26 cellular contexts compared by ENCODE assay signal in the genomic region with DNA sequence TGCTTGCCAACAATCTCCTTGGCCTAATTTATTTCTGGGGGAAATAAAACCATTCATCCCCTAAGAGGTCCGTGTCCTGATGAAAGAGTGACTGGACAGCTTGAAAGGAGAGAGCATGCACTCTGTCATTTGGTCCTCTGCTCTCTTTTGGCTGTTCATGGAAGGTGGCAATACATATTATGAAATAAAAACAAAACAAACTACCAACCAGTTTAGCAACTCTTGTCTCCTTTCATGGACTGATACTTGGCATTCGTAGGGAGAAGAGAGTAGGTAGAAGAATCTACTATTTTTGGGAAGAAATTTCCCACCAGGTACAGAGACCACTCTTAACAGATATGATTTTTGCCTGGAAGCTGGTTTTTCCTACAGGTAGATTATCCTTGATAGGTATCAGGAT. TPM values are rescaled to one million over a fixed set of nuclear protein-coding genes. Genes with fewer than 3 reads are reported as not detected.
DNase-seq lines count a peak whose midpoint lies in the region; ATAC-seq, FAIRE-seq and TF ChIP-seq lines count a peak whose summit lies in the region.
"Had no signal": no experiment of that assay in that cellular context is flagged by ENCODE, and none has a peak within 500 bp of the region (broad histone marks: within the 10 kb centered on the region; RNA-seq: fewer than 3 reads in every experiment).

No MANE protein-coding gene starts in this region.

- H3K9me3 Mint-ChIP-seq in nephron (no peaks in the 10 kb centered on the region), T-cell (no peaks in the 10 kb centered on the region)
- no peaks in the 10 kb centered on the region for H3K9me3 Mint-ChIP-seq in effector memory CD8-positive, alpha-beta T cell

- no peak overlapping the region; the same call in 1 of the 2 replicates for H3K9ac ChIP-seq in HepG2 (ENCODE audit: insufficient read depth, low read depth, low read length)
- H3K9ac ChIP-seq: BLaER1 had no signal

- DNase-seq in HepG2 (ENCODE audit: low spot score), result no peak
- DNase-seq in right lobe of liver, result no peak
- no peak for DNase-seq in heart right ventricle
- no peak for DNase-seq in ureter (ENCODE audit: low spot score)
- DNase-seq in effector memory CD8-positive, alpha-beta T cell, result no peak
- DNase-seq in T-cell, result no peak
- DNase-seq: activated CD4-positive, alpha-beta T cell treated with anti-CD3 and anti-CD28 coated beads, Interleukin-2, amount 50 U/mL, for 1 hour; activated CD8-positive, alpha-beta memory T cell treated with anti-CD3 and anti-CD28 coated beads, Interleukin-2, amount 50 U/mL, for 48 hours; activated gamma-delta T cell; brain microvascular endothelial cell; hippocampal formation; psoas muscle; SIG-M5; stimulated activated naive CD4-positive, alpha-beta T cell; T-helper 1 cell had no signal

- peak overlapping the region in 2 of 3 experiments; percentile 75 to 92 for H3K27ac Mint-ChIP-seq in nephron
- H3K27ac Mint-ChIP-seq in effector memory CD8-positive, alpha-beta T cell, result no peak overlapping the region
- no peak overlapping the region for H3K27ac Mint-ChIP-seq in T-cell

- BruUV-seq in HepG2 (replicated peaks; lab: Mats Ljungman, UMichigan), result no TSS peak

- TF ChIP-seq RAD21 in HepG2 (CRISPR knock-in tag; IDR thresholded peaks at IDR 0.05), result no peak

- TF ChIP-seq EP300 in HepG2 (IDR thresholded peaks at IDR 0.05; ENCODE audit: low read depth in 2 of 2, low read length in 2 of 2) (no peak), HepG2 (CRISPR knock-in tag; IDR thresholded peaks at IDR 0.05; ENCODE audit: borderline replicate concordance) (no peak)

- POLR2A ChIA-PET in HepG2 (lab: Yijun Ruan, JAX), result interaction anchor here (1.0 to 3.1 kb wide), 7 partner anchors 9 to 208 kb away, joined by 4 to 25 read pairs (median 6); a partner anchor contains a TSS
- POLR2A ChIA-PET in T-cell (lab: Charles Lee), result no interaction called here

- no peak overlapping the region for H2AFZ ChIP-seq in HepG2 (ENCODE audit: low read length)

- H3K4me2 ChIP-seq in HepG2 (ENCODE audit: low read depth, low read length), result peak overlapping the region; percentile 85
- H3K4me2 ChIP-seq: BLaER1 had no signal

- WGBS in HepG2 (ENCODE audit: low lambda C conversion rate), result 19% methylated on average over 2 of the region's 2 CpGs
- WGBS in right lobe of liver (ENCODE audit: insufficient coverage, low coverage, low lambda C conversion rate, missing lambda C conversion rate), result 28% methylated on average over 2 of the region's 2 CpGs
- WGBS in esophagus, 2 donors, result 40 to 41% methylated on average over 2 of the region's 2 CpGs
- 79 to 83% methylated on average over 2 of the region's 2 CpGs for WGBS in heart right ventricle, 2 donors

- H3K27me3 ChIP-seq in HepG2 (ENCODE audit: control insufficient read depth in 1 of 2, insufficient read depth in 2 of 2, low read length in 2 of 2), result no peaks in the 10 kb centered on the region; a peak in 1 of 5 replicates
- no peaks in the 10 kb centered on the region for H3K27me3 ChIP-seq in right lobe of liver
- no peaks in the 10 kb centered on the region for H3K27me3 ChIP-seq in esophagus (ENCODE audit: control insufficient read depth in 1 of 2, insufficient read depth in 2 of 2, low read length in 2 of 2)
- peaks cover 0 to 20% (median 5%) of the 10 kb centered on the region in 7 donors for H3K27me3 ChIP-seq in heart right ventricle
- H3K27me3 ChIP-seq: BLaER1, brain microvascular endothelial cell had no signal

- no peaks in the 10 kb centered on the region for H3K79me2 ChIP-seq in HepG2 (ENCODE audit: insufficient read depth, low read length)

- H3K4me1 Mint-ChIP-seq in nephron (peaks cover 15% of the 10 kb centered on the region), T-cell (no peaks in the 10 kb centered on the region)
- no peaks in the 10 kb centered on the region for H3K4me1 Mint-ChIP-seq in effector memory CD8-positive, alpha-beta T cell (ENCODE audit: low read depth in 2 of 2)

- intact Hi-C loops in HepG2 (cut with micrococcal nuclease; ENCODE audit: unreplicated experiment), result loop anchor here (2.0 kb wide), 1 partner anchor 17 kb away; a partner anchor contains a TSS
- intact Hi-C loops in right lobe of liver (cut with DNase I), result no loop called here
- intact Hi-C loops in heart right ventricle (cut with DNase I), result no loop called here

- FAIRE-seq in HepG2 (lab: Jason Lieb, UNC), result no peak
- FAIRE-seq: G401.6 had no signal

- peaks cover 41% of the 10 kb centered on the region for H3K27me3 Mint-ChIP-seq in nephron (ENCODE audit: low read depth)
- H3K27me3 Mint-ChIP-seq in effector memory CD8-positive, alpha-beta T cell, result peaks cover 47 to 57% of the 10 kb centered on the region in 2 donors
- H3K27me3 Mint-ChIP-seq in T-cell, result peaks cover 23 to 38% of the 10 kb centered on the region in 2 donors

- peak overlapping the region in 1 of 3 experiments; percentile 79 for H3K4me3 Mint-ChIP-seq in nephron
- H3K4me3 Mint-ChIP-seq in effector memory CD8-positive, alpha-beta T cell, result no peak overlapping the region
- no peak overlapping the region for H3K4me3 Mint-ChIP-seq in T-cell

- no peaks in the 10 kb centered on the region for H4K20me1 ChIP-seq in HepG2 (ENCODE audit: insufficient read depth, low read length)
- H4K20me1 ChIP-seq: BLaER1 had no signal

- H3K36me3 ChIP-seq in HepG2 (replicated peaks in 1 of 2; ENCODE audit: control insufficient read depth in 1 of 2, insufficient read depth in 2 of 2, low read length in 2 of 2) (no peaks in the 10 kb centered on the region), right lobe of liver (no peaks in the 10 kb centered on the region), esophagus (ENCODE audit: control insufficient read depth in 2 of 2, insufficient read depth in 2 of 2, low read length in 1 of 2) (no peaks in the 10 kb centered on the region), heart right ventricle (no peaks in the 10 kb centered on the region)
- H3K36me3 ChIP-seq: BLaER1, brain microvascular endothelial cell, tibial nerve had no signal

- no peak for ATAC-seq in HepG2
- no peak for ATAC-seq in right lobe of liver
- no peak for ATAC-seq in heart right ventricle
- no peak for ATAC-seq in effector memory CD8-positive, alpha-beta T cell (replicated peaks)
- ATAC-seq in T-cell (replicated peaks in 1 of 4), result no peak

- H3K9me3 ChIP-seq in HepG2 (ENCODE audit: low read length), result no peaks in the 10 kb centered on the region
- no peaks in the 10 kb centered on the region for H3K9me3 ChIP-seq in right lobe of liver
- no peaks in the 10 kb centered on the region for H3K9me3 ChIP-seq in esophagus (ENCODE audit: control insufficient read depth in 2 of 2, insufficient read depth in 1 of 2, low read depth in 1 of 2, low read length in 1 of 2)
- H3K9me3 ChIP-seq in heart right ventricle, result no peaks in the 10 kb centered on the region
- H3K9me3 ChIP-seq: BLaER1, psoas muscle, tibial nerve had no signal

- no peak for TF ChIP-seq CTCF in HepG2 (CRISPR knock-in tag; IDR thresholded peaks at IDR 0.05)
- no peak for TF ChIP-seq CTCF in right lobe of liver (IDR thresholded peaks at IDR 0.05)
- TF ChIP-seq CTCF in nephron (IDR thresholded peaks at IDR 0.05; ENCODE audit: unreplicated experiment in 3 of 3), result no peak
- no peak for TF ChIP-seq CTCF in heart right ventricle (IDR thresholded peaks at IDR 0.05)

- TF ChIP-seq POLR2A in HepG2 (IDR thresholded peaks at IDR 0.05; ENCODE audit: insufficient read depth in 1 of 2, low read depth in 2 of 2, low read length in 2 of 2) (no peak), right lobe of liver (IDR thresholded peaks at IDR 0.05) (no peak)

- in situ Hi-C loops in HepG2 (cut with HindIII; ENCODE audit: extremely low pct_ligation_motif_present, low pct_unique_long_range_greater_than_20kb), result no loop called here

- no peak overlapping the region for H3K27ac ChIP-seq in HepG2 (ENCODE audit: extremely low read length, insufficient read depth, low read length)
- no peak overlapping the region for H3K27ac ChIP-seq in right lobe of liver
- peak overlapping the region; percentile 94 to 98 for H3K27ac ChIP-seq in esophagus (ENCODE audit: low read depth in 2 of 2, low read length in 1 of 2)
- H3K27ac ChIP-seq in heart right ventricle, result no peak overlapping the region
- H3K27ac ChIP-seq: BLaER1, brain microvascular endothelial cell, coronary artery, HL-60, psoas muscle, tibial nerve had no signal

- peak overlapping the region in 2 of 3 experiments; percentile 54 to 55; a peak in 1 of 6 replicates for H3K4me3 ChIP-seq in HepG2 (replicated peaks in 1 of 3; ENCODE audit: insufficient read depth in 1 of 3, low read depth in 2 of 3, low read length in 3 of 3)
- no peak overlapping the region for H3K4me3 ChIP-seq in right lobe of liver
- H3K4me3 ChIP-seq in esophagus (ENCODE audit: low read depth in 1 of 2, low read length in 2 of 2), result peak overlapping the region in 1 of 2 donors; percentile 20
- no peak overlapping the region for H3K4me3 ChIP-seq in heart right ventricle
- H3K4me3 ChIP-seq: BLaER1, coronary artery, psoas muscle, tibial nerve had no signal

- H3K4me1 ChIP-seq in HepG2 (ENCODE audit: insufficient read depth, low read length) (peaks cover 68% of the 10 kb centered on the region), right lobe of liver (peaks cover 0 to 19% (median 4%) of the 10 kb centered on the region in 4 donors), esophagus (ENCODE audit: control insufficient read depth in 2 of 2, insufficient read depth in 2 of 2, low read length in 1 of 2) (no peaks in the 10 kb centered on the region), heart right ventricle (peaks cover 0 to 19% (median 0%) of the 10 kb centered on the region in 9 donors)
- H3K4me1 ChIP-seq: BLaER1, psoas muscle, tibial nerve had no signal

- CTCF ChIA-PET in HepG2 (lab: Yijun Ruan, JAX; ENCODE audit: low intra/inter-chr PET ratio, low total read pairs), result no interaction called here
- CTCF ChIA-PET in T-cell (lab: Charles Lee), result interaction anchor here (0.5 to 0.7 kb wide), 4 partner anchors 36 to 679 kb away, joined by 3 to 4 read pairs (median 3); no protein-coding TSS in a partner anchor

- H3K36me3 Mint-ChIP-seq in nephron (ENCODE audit: low read depth), result no peaks in the 10 kb centered on the region
- H3K36me3 Mint-ChIP-seq in effector memory CD8-positive, alpha-beta T cell (ENCODE audit: insufficient read depth), result no peaks in the 10 kb centered on the region
- H3K36me3 Mint-ChIP-seq in T-cell, result no peaks in the 10 kb centered on the region

RNA-seq across cellular contexts. Expression of a gene that starts 0.7 kb away (rescaled TPM):
- total RNA-seq in HepG2 (2016; rRNA removed; fragmentation: Illumina TruSeq; extraction: Trizol) (0.95 and 1.1 TPM in 2 replicates), right lobe of liver (under 1 TPM; 0.27 to 0.68 (median 0.37) TPM), heart right ventricle (1 to 10 TPM in 1 of 10 donors, under 1 TPM in 9; 0.36 to 1.5 (median 0.65) TPM), ureter (45.7 TPM), T-cell (under 1 TPM; 0.08 to 0.29 (median 0.14) TPM)
- total RNA-seq in HepG2 (2016; cell fraction: cytosol; rRNA removed; fragmentation: Illumina TruSeq; extraction: Trizol; ENCODE audit: low read depth), result 0.18 and 0.20 TPM in 2 replicates
- 0.80 and 0.89 TPM in 2 replicates for total RNA-seq in HepG2 (2016; cell fraction: insoluble cytoplasmic fraction; rRNA removed; fragmentation: Illumina TruSeq; extraction: Trizol)
- 0.56 and 0.65 TPM in 2 replicates for total RNA-seq in HepG2 (2016; cell fraction: membrane; rRNA removed; fragmentation: Illumina TruSeq; extraction: Trizol)
- 1.0 and 1.1 TPM in 2 replicates for total RNA-seq in HepG2 (2016; cell fraction: nucleus; rRNA removed; fragmentation: Illumina TruSeq; extraction: Trizol)
- polyA plus RNA-seq in HepG2 (2011; rRNA removed) (0.51 and 0.77 TPM in 2 replicates), esophagus (10 to 100 TPM; 72.9 to 85.8 TPM), heart right ventricle (under 1 TPM; 0.07 to 0.16 TPM)
- polyA plus RNA-seq in HepG2 (2011; cell fraction: cytosol; rRNA removed), result 0.20 and 0.29 TPM in 2 replicates
- polyA plus RNA-seq in HepG2 (2011; cell fraction: nucleus; rRNA removed), result 1.0 and 1.2 TPM in 2 replicates
- 0.36 and 0.48 TPM in 2 replicates for polyA plus RNA-seq in HepG2 (2012)
- polyA plus RNA-seq in HepG2 (2016; cell fraction: cytosol; fragmentation: Illumina TruSeq; extraction: Trizol; ENCODE audit: low read depth), result 0.09 and 0.16 TPM in 2 replicates
- 1.4 and 1.6 TPM in 2 replicates for polyA plus RNA-seq in HepG2 (2016; cell fraction: insoluble cytoplasmic fraction; fragmentation: Illumina TruSeq; extraction: Trizol; ENCODE audit: low read depth)
- 0.35 and 0.52 TPM in 2 replicates for polyA plus RNA-seq in HepG2 (2016; cell fraction: membrane; fragmentation: Illumina TruSeq; extraction: Trizol; ENCODE audit: low read depth)
- polyA plus RNA-seq in HepG2 (2016; cell fraction: nucleus; fragmentation: Illumina TruSeq; extraction: Trizol; ENCODE audit: insufficient read depth, low read depth), result 1.4 and 1.9 TPM in 2 replicates
- 0.80 TPM in 2 replicates for polyA minus RNA-seq in HepG2 (2011; rRNA and poly(A)+ RNA removed; ENCODE audit: low replicate concordance)
- 0.44 and 0.69 TPM in 2 replicates for polyA minus RNA-seq in HepG2 (2011; cell fraction: cytosol; rRNA and poly(A)+ RNA removed)
- 1.5 and 2.6 TPM in 2 replicates for polyA minus RNA-seq in HepG2 (2011; cell fraction: nucleus; rRNA and poly(A)+ RNA removed)
- total RNA-seq: fibroblast of villous mesenchyme, OCI-LY7, skeletal muscle tissue had no signal
- polyA plus RNA-seq: neural cell had no signal

RNA-seq across cellular contexts. Expression of a gene that starts 17.7 kb away (rescaled TPM):
- total RNA-seq in HepG2 (2016; rRNA removed; fragmentation: Illumina TruSeq; extraction: Trizol) (9.1 and 14.1 TPM in 2 replicates), right lobe of liver (1 to 10 TPM; 3.0 to 4.8 (median 3.5) TPM), heart right ventricle (1 to 10 TPM; 4.1 to 9.1 (median 5.9) TPM), ureter (9.8 TPM), T-cell (10 to 100 TPM in 2 of 5 donors, 1 to 10 TPM in 3; 7.8 to 13.5 (median 8.7) TPM)
- total RNA-seq in HepG2 (2016; cell fraction: cytosol; rRNA removed; fragmentation: Illumina TruSeq; extraction: Trizol; ENCODE audit: low read depth), result 0.91 and 1.1 TPM in 2 replicates
- 9.1 and 13.9 TPM in 2 replicates for total RNA-seq in HepG2 (2016; cell fraction: insoluble cytoplasmic fraction; rRNA removed; fragmentation: Illumina TruSeq; extraction: Trizol)
- total RNA-seq in HepG2 (2016; cell fraction: membrane; rRNA removed; fragmentation: Illumina TruSeq; extraction: Trizol), result 5.3 and 5.7 TPM in 2 replicates
- 14.7 and 16.3 TPM in 2 replicates for total RNA-seq in HepG2 (2016; cell fraction: nucleus; rRNA removed; fragmentation: Illumina TruSeq; extraction: Trizol)
- polyA plus RNA-seq in HepG2 (2011; rRNA removed) (2.5 and 3.4 TPM in 2 replicates), esophagus (10 to 100 TPM; 13.9 to 39.4 TPM), heart right ventricle (1 to 10 TPM; 2.6 to 3.7 TPM)
- 1.1 and 1.7 TPM in 2 replicates for polyA plus RNA-seq in HepG2 (2011; cell fraction: cytosol; rRNA removed)
- 4.1 and 4.8 TPM in 2 replicates for polyA plus RNA-seq in HepG2 (2011; cell fraction: nucleus; rRNA removed)
- 3.9 and 4.9 TPM in 2 replicates for polyA plus RNA-seq in HepG2 (2012)
- 0.36 and 0.38 TPM in 2 replicates for polyA plus RNA-seq in HepG2 (2016; cell fraction: cytosol; fragmentation: Illumina TruSeq; extraction: Trizol; ENCODE audit: low read depth)
- 9.5 and 10.5 TPM in 2 replicates for polyA plus RNA-seq in HepG2 (2016; cell fraction: insoluble cytoplasmic fraction; fragmentation: Illumina TruSeq; extraction: Trizol; ENCODE audit: low read depth)
- 2.4 and 2.5 TPM in 2 replicates for polyA plus RNA-seq in HepG2 (2016; cell fraction: membrane; fragmentation: Illumina TruSeq; extraction: Trizol; ENCODE audit: low read depth)
- polyA plus RNA-seq in HepG2 (2016; cell fraction: nucleus; fragmentation: Illumina TruSeq; extraction: Trizol; ENCODE audit: insufficient read depth, low read depth), result 15.7 and 15.8 TPM in 2 replicates
- 2.4 and 7.1 TPM in 2 replicates for polyA minus RNA-seq in HepG2 (2011; rRNA and poly(A)+ RNA removed; ENCODE audit: low replicate concordance)
- 3.2 and 3.8 TPM in 2 replicates for polyA minus RNA-seq in HepG2 (2011; cell fraction: cytosol; rRNA and poly(A)+ RNA removed)
- polyA minus RNA-seq in HepG2 (2011; cell fraction: nucleus; rRNA and poly(A)+ RNA removed), result 16.9 and 21.2 TPM in 2 replicates

RNA-seq across cellular contexts. Expression of a gene that starts 19.8 kb away (rescaled TPM):
- total RNA-seq in HepG2 (2016; rRNA removed; fragmentation: Illumina TruSeq; extraction: Trizol), result 9.4 and 10.6 TPM in 2 replicates
- total RNA-seq in HepG2 (2016; cell fraction: cytosol; rRNA removed; fragmentation: Illumina TruSeq; extraction: Trizol; ENCODE audit: low read depth), result 0.62 and 0.71 TPM in 2 replicates
- total RNA-seq in HepG2 (2016; cell fraction: insoluble cytoplasmic fraction; rRNA removed; fragmentation: Illumina TruSeq; extraction: Trizol), result 10.2 and 10.9 TPM in 2 replicates
- total RNA-seq in HepG2 (2016; cell fraction: membrane; rRNA removed; fragmentation: Illumina TruSeq; extraction: Trizol), result 2.7 and 2.9 TPM in 2 replicates
- total RNA-seq in HepG2 (2016; cell fraction: nucleus; rRNA removed; fragmentation: Illumina TruSeq; extraction: Trizol), result 12.6 and 18.6 TPM in 2 replicates
- polyA plus RNA-seq in HepG2 (2011; rRNA removed), result 3.9 and 4.6 TPM in 2 replicates
- 1.8 and 2.7 TPM in 2 replicates for polyA plus RNA-seq in HepG2 (2011; cell fraction: cytosol; rRNA removed)
- polyA plus RNA-seq in HepG2 (2011; cell fraction: nucleus; rRNA removed), result 8.6 and 10.6 TPM in 2 replicates
- polyA plus RNA-seq in HepG2 (2012), result 3.6 and 4.1 TPM in 2 replicates
- polyA plus RNA-seq in HepG2 (2016; cell fraction: cytosol; fragmentation: Illumina TruSeq; extraction: Trizol; ENCODE audit: low read depth), result 0.22 and 0.25 TPM in 2 replicates
- polyA plus RNA-seq in HepG2 (2016; cell fraction: insoluble cytoplasmic fraction; fragmentation: Illumina TruSeq; extraction: Trizol; ENCODE audit: low read depth), result 5.0 TPM in 2 replicates
- 0.60 and 0.72 TPM in 2 replicates for polyA plus RNA-seq in HepG2 (2016; cell fraction: membrane; fragmentation: Illumina TruSeq; extraction: Trizol; ENCODE audit: low read depth)
- polyA plus RNA-seq in HepG2 (2016; cell fraction: nucleus; fragmentation: Illumina TruSeq; extraction: Trizol; ENCODE audit: insufficient read depth, low read depth), result 16.4 and 17.0 TPM in 2 replicates
- polyA minus RNA-seq in HepG2 (2011; rRNA and poly(A)+ RNA removed; ENCODE audit: low replicate concordance), result 5.5 and 25.8 TPM in 2 replicates
- polyA minus RNA-seq in HepG2 (2011; cell fraction: cytosol; rRNA and poly(A)+ RNA removed), result 2.8 and 3.1 TPM in 2 replicates
- 11.5 and 15.7 TPM in 2 replicates for polyA minus RNA-seq in HepG2 (2011; cell fraction: nucleus; rRNA and poly(A)+ RNA removed)
- 1 to 10 TPM; 2.9 to 6.1 (median 5.1) TPM for total RNA-seq in right lobe of liver
- 1 to 10 TPM; 4.7 to 8.3 TPM for polyA plus RNA-seq in esophagus
- 100 to 1,000 TPM in 5 of 10 donors, 10 to 100 TPM in 5; 45.3 to 161 (median 89.5) TPM for total RNA-seq in heart right ventricle
- 10 to 100 TPM in 1 of 2 donors, 1 to 10 TPM in 1; 5.2 to 41.4 TPM for polyA plus RNA-seq in heart right ventricle
- total RNA-seq in ureter, result 27.0 TPM
- 1 to 10 TPM; 1.6 to 4.7 (median 3.2) TPM for total RNA-seq in T-cell

RNA-seq across cellular contexts. Expression of a gene that starts 55.4 kb away (rescaled TPM):
- total RNA-seq in HepG2 (2016; rRNA removed; fragmentation: Illumina TruSeq; extraction: Trizol) (115 and 155 TPM in 2 replicates), right lobe of liver (100 to 1,000 TPM; 156 to 328 (median 226) TPM), heart right ventricle (1 to 10 TPM in 1 of 10 donors, under 1 TPM in 2, not detected in 7; 0.49 to 1.7 (median 0.57) TPM), ureter (0.34 TPM), T-cell (1 to 10 TPM in 2 of 5 donors, under 1 TPM in 2, not detected in 1; 0.66 to 4.8 (median 1.0) TPM)
- 32.6 and 35.5 TPM in 2 replicates for total RNA-seq in HepG2 (2016; cell fraction: cytosol; rRNA removed; fragmentation: Illumina TruSeq; extraction: Trizol; ENCODE audit: low read depth)
- total RNA-seq in HepG2 (2016; cell fraction: insoluble cytoplasmic fraction; rRNA removed; fragmentation: Illumina TruSeq; extraction: Trizol), result 103 and 158 TPM in 2 replicates
- 54.7 and 56.1 TPM in 2 replicates for total RNA-seq in HepG2 (2016; cell fraction: membrane; rRNA removed; fragmentation: Illumina TruSeq; extraction: Trizol)
- total RNA-seq in HepG2 (2016; cell fraction: nucleus; rRNA removed; fragmentation: Illumina TruSeq; extraction: Trizol), result 137 and 149 TPM in 2 replicates
- polyA plus RNA-seq in HepG2 (2011; rRNA removed) (266 and 267 TPM in 2 replicates), esophagus (under 1 TPM in 1 of 2 donors, not detected in 1; 0.08 TPM), heart right ventricle (under 1 TPM in 1 of 2 donors, not detected in 1; 0.06 TPM)
- polyA plus RNA-seq in HepG2 (2011; cell fraction: cytosol; rRNA removed), result 125 and 190 TPM in 2 replicates
- polyA plus RNA-seq in HepG2 (2011; cell fraction: nucleus; rRNA removed), result 342 and 476 TPM in 2 replicates
- polyA plus RNA-seq in HepG2 (2012), result 127 and 145 TPM in 2 replicates
- 28.4 and 30.6 TPM in 2 replicates for polyA plus RNA-seq in HepG2 (2016; cell fraction: cytosol; fragmentation: Illumina TruSeq; extraction: Trizol; ENCODE audit: low read depth)
- polyA plus RNA-seq in HepG2 (2016; cell fraction: insoluble cytoplasmic fraction; fragmentation: Illumina TruSeq; extraction: Trizol; ENCODE audit: low read depth), result 83.2 and 84.7 TPM in 2 replicates
- polyA plus RNA-seq in HepG2 (2016; cell fraction: membrane; fragmentation: Illumina TruSeq; extraction: Trizol; ENCODE audit: low read depth), result 38.4 and 38.5 TPM in 2 replicates
- polyA plus RNA-seq in HepG2 (2016; cell fraction: nucleus; fragmentation: Illumina TruSeq; extraction: Trizol; ENCODE audit: insufficient read depth, low read depth), result 222 and 224 TPM in 2 replicates
- polyA minus RNA-seq in HepG2 (2011; rRNA and poly(A)+ RNA removed; ENCODE audit: low replicate concordance), result 81.3 and 321 TPM in 2 replicates
- 34.7 and 50.0 TPM in 2 replicates for polyA minus RNA-seq in HepG2 (2011; cell fraction: cytosol; rRNA and poly(A)+ RNA removed)
- 175 and 265 TPM in 2 replicates for polyA minus RNA-seq in HepG2 (2011; cell fraction: nucleus; rRNA and poly(A)+ RNA removed)
- total RNA-seq: fibroblast of villous mesenchyme, OCI-LY7, skeletal muscle tissue had no signal
- polyA plus RNA-seq: neural cell had no signal

Comparison
In these comparisons a context has a peak if more than half of its experiments do, and no peak if none do; other contexts are left out.
1. H3K4me3 ChIP-seq: peak in HepG2 (2 of 3); none in right lobe of liver (0 of 3) and heart right ventricle (0 of 10).
2. H3K27ac ChIP-seq: peak in esophagus (2 of 2); none in HepG2 (single experiment), right lobe of liver (0 of 3) and heart right ventricle (0 of 10).
3. H3K27ac Mint-ChIP-seq: peak in nephron (2 of 3); none in effector memory CD8-positive, alpha-beta T cell (0 of 2) and T-cell (0 of 2).
4. RNA of a gene that starts 0.7 kb away (total RNA-seq): 45.7 TPM in ureter (single experiment); 0.18 to 1.1 TPM in HepG2, 0.36 to 1.5 TPM in heart right ventricle, 0.27 to 0.68 TPM in right lobe of liver and 0.08 to 0.29 TPM in T-cell; every median in the first group is over 10 times any median in the second.